Comparison of ENCODE assay signal across 16 cellular contexts in genomic region chr4:144421839-144422565, GRCh38.
DNase-seq lines count a peak whose midpoint lies in the region; ATAC-seq, FAIRE-seq and TF ChIP-seq lines count a peak whose summit lies in the region.
"Had no signal": no experiment of that assay in that cellular context is flagged by ENCODE, and none has a peak within 500 bp of the region (broad histone marks: within the 10 kb centered on the region; RNA-seq: fewer than 3 reads in every experiment).

No MANE protein-coding gene starts in this region.

- H3K27me3 Mint-ChIP-seq in nephron progenitor cell (ENCODE audit: low read depth, poor library complexity), result peaks cover 2% of the 10 kb centered on the region
- H3K27me3 Mint-ChIP-seq: CD4-positive, alpha-beta memory T cell had no signal

- TF ChIP-seq CTCF in bronchial epithelial cell (IDR thresholded peaks at IDR 0.05; ENCODE audit: insufficient read depth, low read length, severe bottlenecking) (no peak), foreskin keratinocyte (conservative IDR thresholded peaks at IDR 0.05) (no peak), nephron progenitor cell (IDR thresholded peaks at IDR 0.05) (no peak)

- no peaks in the 10 kb centered on the region for H3K36me3 ChIP-seq in Karpas-422 (ENCODE audit: insufficient read depth, low read length)
- H3K36me3 ChIP-seq in bronchial epithelial cell (ENCODE audit: control insufficient read depth, insufficient read depth, low read length), result no peaks in the 10 kb centered on the region

- H3K9me3 Mint-ChIP-seq in nephron progenitor cell, result no peaks in the 10 kb centered on the region

- H3K4me3 ChIP-seq in Karpas-422 (ENCODE audit: low read length) (no peak overlapping the region), bronchial epithelial cell (ENCODE audit: low read depth, low read length) (no peak overlapping the region)
- H3K4me3 ChIP-seq: SK-N-MC had no signal

- no peaks in the 10 kb centered on the region for H3K79me2 ChIP-seq in Karpas-422 (ENCODE audit: low read length)

- ATAC-seq in foreskin keratinocyte, result peak; percentile 43
- ATAC-seq: PC-3 had no signal

- no peak overlapping the region for H3K4me3 Mint-ChIP-seq in nephron progenitor cell
- H3K4me3 Mint-ChIP-seq: CD4-positive, alpha-beta memory T cell had no signal

- no peaks in the 10 kb centered on the region for H3K4me1 ChIP-seq in Karpas-422 (ENCODE audit: low read length)
- peaks cover 3% of the 10 kb centered on the region for H3K4me1 ChIP-seq in foreskin keratinocyte

- H4K20me1 ChIP-seq in Karpas-422 (ENCODE audit: insufficient read depth, low read depth, low read length), result no peaks in the 10 kb centered on the region

- H3K9ac ChIP-seq in Karpas-422 (ENCODE audit: low read length), result no peak overlapping the region

- DNase-seq in Karpas-422, result peak; percentile 28
- peak; percentile 75 for DNase-seq in bronchial epithelial cell (ENCODE audit: low read depth)
- DNase-seq in foreskin keratinocyte, result peak; percentile 13 to 35
- DNase-seq in nephron progenitor cell, result no peak
- no peak for DNase-seq in NCI-H1105 treated with DMSO at 0.1 percent for 48 hours (lab: John Stamatoyannopoulos, UW)
- DNase-seq in anterior cingulate cortex (lab: John Stamatoyannopoulos, UW), result no peak
- no peak for DNase-seq in NCI-H446 (lab: John Stamatoyannopoulos, UW)
- DNase-seq in glomerular visceral epithelial cell (ENCODE audit: extremely low spot score), result no peak
- DNase-seq: ACHN; CD4-positive, alpha-beta memory T cell; Kasumi-1; NCI-H1436; NCI-H2081 treated with DMSO at 0.1 percent for 48 hours; PC-3 had no signal

- H3K27me3 ChIP-seq in Karpas-422 (ENCODE audit: low read length) (no peaks in the 10 kb centered on the region), bronchial epithelial cell (ENCODE audit: control insufficient read depth, insufficient read depth, low read length) (no peaks in the 10 kb centered on the region), foreskin keratinocyte (no peaks in the 10 kb centered on the region)

- H3K4me2 ChIP-seq in Karpas-422 (ENCODE audit: low read depth, low read length, poor library complexity, severe bottlenecking), result no peak overlapping the region

- no peaks in the 10 kb centered on the region for H3K36me3 Mint-ChIP-seq in nephron progenitor cell (ENCODE audit: low read depth)
- H3K36me3 Mint-ChIP-seq: CD4-positive, alpha-beta memory T cell had no signal

- no peak overlapping the region for H2AFZ ChIP-seq in Karpas-422 (ENCODE audit: low read length)

- H3K4me1 Mint-ChIP-seq in nephron progenitor cell, result peaks cover 34% of the 10 kb centered on the region
- H3K4me1 Mint-ChIP-seq: CD4-positive, alpha-beta memory T cell had no signal

- H3K27ac ChIP-seq in Karpas-422 (ENCODE audit: low read length) (no peak overlapping the region), foreskin keratinocyte (no peak overlapping the region)
- H3K27ac ChIP-seq: SK-N-MC had no signal

- no peaks in the 10 kb centered on the region for H3K9me2 ChIP-seq in Karpas-422 (replicated peaks; ENCODE audit: insufficient read depth, low read length)

- H3K9me3 ChIP-seq in Karpas-422 (ENCODE audit: low read length), result no peaks in the 10 kb centered on the region

- H3K27ac Mint-ChIP-seq in nephron progenitor cell, result peak overlapping the region; percentile 57
- H3K27ac Mint-ChIP-seq: CD4-positive, alpha-beta memory T cell had no signal

- no peak for FAIRE-seq in bronchial epithelial cell (lab: Jason Lieb, UNC)
- FAIRE-seq: H54 had no signal

Comparison
In these comparisons a context has a peak if more than half of its experiments do, and no peak if none do; other contexts are left out.
1. DNase-seq: peak in Karpas-422 (single experiment), bronchial epithelial cell (single experiment) and foreskin keratinocyte (2 of 2); none in nephron progenitor cell (single experiment), NCI-H1105 treated with DMSO at 0.1 percent for 48 hours (single experiment), anterior cingulate cortex (0 of 58), NCI-H446 (0 of 2) and glomerular visceral epithelial cell (single experiment).